ENCODE assay signal across 10 cellular contexts in genomic region chr6:85574932-85575598, GRCh38. TPM values are rescaled to one million over a fixed set of nuclear protein-coding genes. Genes with fewer than 3 reads are reported as not detected.
DNase-seq lines count a peak whose midpoint lies in the region; ATAC-seq, FAIRE-seq and TF ChIP-seq lines count a peak whose summit lies in the region.
"Had no signal": no experiment of that assay in that cellular context is flagged by ENCODE, and none has a peak within 500 bp of the region (broad histone marks: within the 10 kb centered on the region; RNA-seq: fewer than 3 reads in every experiment).

No MANE protein-coding gene starts in this region.

- H4K20me1 ChIP-seq in PC-3 (ENCODE audit: low read length), result peaks cover 5% of the 10 kb centered on the region; the same call in 1 of the 2 replicates

- DNase-seq in GM12891 (ENCODE audit: insufficient read length, low spot score), result no peak
- peak; percentile 70 for DNase-seq in PC-3
- peak; percentile 93 for DNase-seq in fibroblast of mammary gland (ENCODE audit: low read depth)
- DNase-seq in SKM-1 treated with dmso at 0.1 percent for 144 hours (lab: John Stamatoyannopoulos, UW; ENCODE audit: unreplicated experiment), result no peak
- DNase-seq: activated effector memory CD4-positive, alpha-beta T cell treated with anti-CD3 and anti-CD28 coated beads, Interleukin-2, amount 50 U/mL, for 16 hours; NCI-H2081 treated with DMSO at 0.1 percent for 48 hours; upper lobe of left lung had no signal

- H3K9ac ChIP-seq in PC-3 (ENCODE audit: low read length) (0 out of 2 replicates have a peak overlapping the region, but pooled peaks have one; percentile 18), skeletal muscle satellite cell (ENCODE audit: low read depth, low read length) (peak overlapping the region; percentile 8)

- CTCF ChIA-PET in PC-3 (lab: Charles Lee), result no interaction called here

- H3K4me3 ChIP-seq in PC-3 (ENCODE audit: low read length) (no peak overlapping the region), fibroblast of mammary gland (ENCODE audit: control insufficient read depth, low read depth, low read length) (no peak overlapping the region), skeletal muscle satellite cell (ENCODE audit: low read length) (no peak overlapping the region)
- H3K4me3 ChIP-seq: upper lobe of left lung had no signal

- H3K4me1 ChIP-seq in PC-3 (ENCODE audit: insufficient read depth, low read length) (peaks cover 27% of the 10 kb centered on the region), skeletal muscle satellite cell (ENCODE audit: control insufficient read depth, insufficient read depth, low read length) (peaks cover 26% of the 10 kb centered on the region)

- FAIRE-seq in GM12891 (lab: Jason Lieb, UNC), result peak; percentile 55

- H3K27me3 ChIP-seq in PC-3 (ENCODE audit: low read length) (no peaks in the 10 kb centered on the region), skeletal muscle satellite cell (ENCODE audit: control insufficient read depth, insufficient read depth, low read length) (no peaks in the 10 kb centered on the region)
- H3K27me3 ChIP-seq: upper lobe of left lung had no signal

- no TSS peak for BruUV-seq in PC-3 (replicated peaks; lab: Mats Ljungman, UMichigan)

- H3F3A ChIP-seq in PC-3 (ENCODE audit: low read length, unreplicated experiment), result peaks cover 5% of the 10 kb centered on the region

- TF ChIP-seq CTCF in PC-3 (conservative IDR thresholded peaks at IDR 0.05; ENCODE audit: low read depth, low read length), result no peak
- no peak for TF ChIP-seq CTCF in fibroblast of mammary gland (conservative IDR thresholded peaks at IDR 0.05; ENCODE audit: control insufficient read depth, insufficient read depth, low read depth, low read length)

- H3K9me3 ChIP-seq in PC-3 (ENCODE audit: low read length) (no peaks in the 10 kb centered on the region), skeletal muscle satellite cell (replicated peaks; ENCODE audit: low read length) (no peaks in the 10 kb centered on the region)
- H3K9me3 ChIP-seq: upper lobe of left lung had no signal

- TF ChIP-seq POLR2A in GM12891 (IDR thresholded peaks at IDR 0.05; ENCODE audit: low read depth, low read length), result no peak

- peak overlapping the region; percentile 45 for H3K4me2 ChIP-seq in PC-3 (ENCODE audit: low read length)
- H3K4me2 ChIP-seq in skeletal muscle satellite cell (ENCODE audit: low read length), result peak overlapping the region; percentile 45

- H3K36me3 ChIP-seq in PC-3 (ENCODE audit: low read depth, low read length) (peaks cover 6% of the 10 kb centered on the region), skeletal muscle satellite cell (ENCODE audit: insufficient read depth, low read length) (peaks cover 16% of the 10 kb centered on the region)

- H3K27ac ChIP-seq in PC-3 (ENCODE audit: low read length), result peak overlapping the region; percentile 69
- H3K27ac ChIP-seq: upper lobe of left lung had no signal

- intact Hi-C loops in PC-3 (cut with micrococcal nuclease), result no loop called here

- no peaks in the 10 kb centered on the region for H3K9me2 ChIP-seq in PC-3 (replicated peaks; ENCODE audit: low read length)

- ATAC-seq in PC-3 (peak; percentile 95), HG03025 (IDR thresholded peaks at IDR 0.05; ENCODE audit: low FRiP score, unreplicated experiment) (no peak), HG03469 (IDR thresholded peaks at IDR 0.05; ENCODE audit: unreplicated experiment) (no peak)

- no peak overlapping the region for H2AFZ ChIP-seq in PC-3 (ENCODE audit: low read length)

- peaks cover 67% of the 10 kb centered on the region for H3K79me2 ChIP-seq in PC-3 (ENCODE audit: low read length)

- POLR2A ChIA-PET in PC-3 (lab: Charles Lee; ENCODE audit: unreplicated experiment), result no interaction called here

TF ChIP-seq in GM12891, 5 proteins besides CTCF, POLR2A, EP300 and RAD21:
- no peak for TF ChIP-seq PAX5 (IDR thresholded peaks at IDR 0.05; ENCODE audit: insufficient read depth, low read length, severe bottlenecking)
- no peak for TF ChIP-seq POU2F2 (IDR thresholded peaks at IDR 0.05; ENCODE audit: low read depth, low read length)
- TF ChIP-seq POLR2AphosphoS5 (IDR thresholded peaks at IDR 0.05; ENCODE audit: low read depth, low read length), result no peak
- no peak for TF ChIP-seq TAF1 (IDR thresholded peaks at IDR 0.05; ENCODE audit: low read depth, low read length)
- no peak for TF ChIP-seq SPI1 (IDR thresholded peaks at IDR 0.05; ENCODE audit: low read depth, low read length)

RNA-seq across cellular contexts. Expression of gene SNX14, which starts 18.6 kb away (rescaled TPM):
- 38.7 TPM for polyA plus RNA-seq in GM12891 (2012; ENCODE audit: low read depth, missing spikeins)
- 64.4 and 65.4 TPM in 2 replicates for total RNA-seq in PC-3 (2014; rRNA removed)
- total RNA-seq in skeletal muscle satellite cell (2012; rRNA removed), result 71.0 and 91.8 TPM in 2 replicates

Comparison
In these comparisons a context has a peak if more than half of its experiments do, and no peak if none do; other contexts are left out.
1. DNase-seq: peak in PC-3 (single experiment) and fibroblast of mammary gland (single experiment); none in GM12891 (single experiment) and SKM-1 treated with dmso at 0.1 percent for 144 hours (single experiment).